8 cellular contexts compared by ENCODE assay signal in the genomic region with DNA sequence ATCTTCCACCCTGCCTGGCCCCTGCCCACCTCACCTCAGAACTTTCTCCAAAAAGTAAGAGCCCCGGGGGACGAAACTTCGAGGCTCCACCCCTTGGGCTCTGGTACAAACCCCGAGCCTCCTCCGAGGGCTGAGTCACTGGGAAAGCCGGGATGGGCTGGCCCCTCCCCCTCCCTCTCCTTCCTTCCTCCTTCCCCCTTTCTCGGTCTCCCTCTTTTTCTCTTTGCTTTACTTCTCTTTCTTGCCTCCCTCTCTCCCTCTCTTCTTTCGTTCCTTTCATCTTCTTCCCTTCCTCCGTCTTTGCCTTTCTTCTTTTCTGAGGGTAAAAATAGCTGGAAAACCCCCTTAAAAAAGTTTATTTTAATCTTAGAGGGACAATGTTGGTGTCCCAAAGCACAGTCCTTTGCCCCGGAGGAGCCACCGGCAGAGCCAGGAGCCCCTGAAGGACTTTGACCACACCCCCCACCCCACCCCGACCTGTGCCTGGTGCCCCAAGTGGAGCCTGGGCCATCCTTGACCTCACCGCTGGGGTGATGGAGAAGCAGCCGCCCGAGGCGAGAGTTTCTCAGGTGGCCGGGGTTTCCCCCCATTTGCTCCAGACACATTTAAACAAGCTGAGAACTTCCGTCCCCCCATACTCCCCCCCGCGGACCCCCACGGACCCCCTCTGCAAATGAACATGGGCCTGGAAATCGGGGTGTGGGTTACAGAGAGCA. TPM values are rescaled to one million over a fixed set of nuclear protein-coding genes. Genes with fewer than 3 reads are reported as not detected.
DNase-seq lines count a peak whose midpoint lies in the region; ATAC-seq, FAIRE-seq and TF ChIP-seq lines count a peak whose summit lies in the region.

No MANE protein-coding gene starts in this region.

- ATAC-seq in GM18520 (IDR thresholded peaks at IDR 0.05; ENCODE audit: unreplicated experiment) (no peak), GM18505 (IDR thresholded peaks at IDR 0.05; ENCODE audit: unreplicated experiment) (no peak), GM21717 (IDR thresholded peaks at IDR 0.05; ENCODE audit: unreplicated experiment) (no peak)

- TF ChIP-seq CTCF in esophagus squamous epithelium (IDR thresholded peaks at IDR 0.05), result no peak

- intact Hi-C loops in esophagus squamous epithelium (cut with DNase I), result no loop called here

- no peak overlapping the region for H3K18ac ChIP-seq in trophoblast cell (ENCODE audit: low read length)

- peak; percentile 91 for FAIRE-seq in G401.6 (lab: Jason Lieb, UNC)
- FAIRE-seq in RCC 7860 (lab: Jason Lieb, UNC), result peak; percentile 57

- peaks cover 20% of the 10 kb centered on the region for H3K79me1 ChIP-seq in trophoblast cell (ENCODE audit: low read length)

- H3K27ac ChIP-seq in esophagus squamous epithelium, result peak overlapping the region; percentile 80 to 99 (median 92)
- H3K27ac ChIP-seq in trophoblast cell (ENCODE audit: low read depth, low read length), result no peak overlapping the region

- H4K12ac ChIP-seq in trophoblast cell (ENCODE audit: low read depth, low read length), result no peak overlapping the region

- WGBS in esophagus squamous epithelium, 2 donors, result 4 to 6% methylated on average over 9 to 18 of the region's 22 CpGs
- WGBS in trophoblast cell (ENCODE audit: extremely low coverage, insufficient coverage, insufficient read length), result no CpG with 5 or more reads among the region's 22 CpGs

- no peak overlapping the region for H4K8ac ChIP-seq in trophoblast cell (ENCODE audit: low read depth, low read length)

- H3K4me3 ChIP-seq in esophagus squamous epithelium (peak overlapping the region in 3 of 4 donors; percentile 4 to 40 (median 11)), trophoblast cell (ENCODE audit: low read depth, low read length) (no peak overlapping the region)

- no peak overlapping the region for H2BK5ac ChIP-seq in trophoblast cell (ENCODE audit: low read depth, low read length, poor library complexity)

- H3K36me3 ChIP-seq in esophagus squamous epithelium, result no peaks in the 10 kb centered on the region
- H3K36me3 ChIP-seq in trophoblast cell (ENCODE audit: control insufficient read depth in 1 of 2, insufficient read depth in 2 of 2, low read length in 2 of 2), result no peaks in the 10 kb centered on the region

- H4K91ac ChIP-seq in trophoblast cell (ENCODE audit: low read depth, low read length), result peak overlapping the region; percentile 97

- H3K9me3 ChIP-seq in esophagus squamous epithelium (no peaks in the 10 kb centered on the region), trophoblast cell (ENCODE audit: insufficient read depth, low read depth, low read length) (no peaks in the 10 kb centered on the region)

- H3K27me3 ChIP-seq in esophagus squamous epithelium (peaks cover 0 to 5% (median 0%) of the 10 kb centered on the region in 4 donors), trophoblast cell (ENCODE audit: insufficient read depth, low read length) (no peaks in the 10 kb centered on the region)

- H3K4me1 ChIP-seq in esophagus squamous epithelium (peaks cover 45 to 90% (median 62%) of the 10 kb centered on the region in 3 donors), trophoblast cell (ENCODE audit: control insufficient read depth in 1 of 2, insufficient read depth in 2 of 2, low read length in 2 of 2) (peaks cover 23 to 26% of the 10 kb centered on the region in 2 experiments)

- no peak overlapping the region for H2AK5ac ChIP-seq in trophoblast cell (ENCODE audit: low read length)

- no peak overlapping the region for H3K4ac ChIP-seq in trophoblast cell (ENCODE audit: low read depth, low read length)

- H2BK12ac ChIP-seq in trophoblast cell (ENCODE audit: low read length), result no peak overlapping the region

- no peak overlapping the region for H3K14ac ChIP-seq in trophoblast cell (ENCODE audit: low read length)

- H3K79me2 ChIP-seq in trophoblast cell (ENCODE audit: control insufficient read depth, insufficient read depth, low read length, poor library complexity), result peaks cover under 1% of the 10 kb centered on the region

- H2AFZ ChIP-seq in trophoblast cell (ENCODE audit: insufficient read depth, low read length, poor library complexity), result no peak overlapping the region

- H3K4me2 ChIP-seq in trophoblast cell (ENCODE audit: low read length), result peak overlapping the region; percentile 25

- H3K9ac ChIP-seq in trophoblast cell (ENCODE audit: low read length), result no peak overlapping the region

- peak overlapping the region; percentile 56 for H2BK120ac ChIP-seq in trophoblast cell (ENCODE audit: insufficient read depth, low read length, poor library complexity)

- H3K23ac ChIP-seq in trophoblast cell (ENCODE audit: low read length), result no peak overlapping the region

- DNase-seq in RCC 7860 (ENCODE audit: low spot score) (peak; percentile 29), esophagus squamous epithelium (lab: John Stamatoyannopoulos, UW) (no peak), trophoblast cell (peak in 1 of 2 donors; percentile 20), middle frontal gyrus (ENCODE audit: extremely low spot score, low spot score) (no peak)

- TF ChIP-seq POLR2A in esophagus squamous epithelium (IDR thresholded peaks at IDR 0.05), result no peak
- TF ChIP-seq POLR2A in GM18505 (IDR thresholded peaks at IDR 0.05; ENCODE audit: borderline replicate concordance, extremely low read depth, insufficient read depth, insufficient read length), result no peak

RNA-seq across cellular contexts. Expression of a gene that starts 5.7 kb away (rescaled TPM):
- total RNA-seq in esophagus squamous epithelium, result 10 to 100 TPM; 32.0 to 40.8 (median 36.2) TPM
- polyA plus RNA-seq in trophoblast cell (2013), result 28.5 and 29.7 TPM in 2 replicates
